In genomic region chr4:79682801-79683217, GRCh38 we compare ENCODE assay signal across 16 cellular contexts.
DNase-seq lines count a peak whose midpoint lies in the region; ATAC-seq and TF ChIP-seq lines count a peak whose summit lies in the region.
"Had no signal": no experiment of that assay in that cellular context is flagged by ENCODE, and none has a peak within 500 bp of the region (broad histone marks: within the 10 kb centered on the region; RNA-seq: fewer than 3 reads in every experiment).

No MANE protein-coding gene starts in this region.

- no peak for ATAC-seq in GM19452 (IDR thresholded peaks at IDR 0.05; ENCODE audit: unreplicated experiment)
- ATAC-seq: natural killer cell, PC-3 had no signal

- H3K4me1 ChIP-seq in fibroblast of lung (ENCODE audit: control insufficient read depth, extremely low read depth, insufficient read depth, low read length) = no peaks in the 10 kb centered on the region
- H3K4me1 ChIP-seq in esophagus squamous epithelium = peaks cover 0 to 3% (median 0%) of the 10 kb centered on the region in 3 donors

- H3K36me3 ChIP-seq in fibroblast of lung (ENCODE audit: control insufficient read depth, insufficient read depth, low read length) (no peaks in the 10 kb centered on the region), esophagus squamous epithelium (no peaks in the 10 kb centered on the region), brain microvascular endothelial cell (replicated peaks) (no peaks in the 10 kb centered on the region)

- no peak overlapping the region for H3K4me3 ChIP-seq in fibroblast of lung (replicated peaks in 1 of 4; ENCODE audit: control extremely low read depth in 1 of 4, insufficient read depth in 1 of 4, low read depth in 3 of 4, low read length in 4 of 4)
- H3K4me3 ChIP-seq in esophagus squamous epithelium = no peak overlapping the region
- H3K4me3 ChIP-seq in brain microvascular endothelial cell (ENCODE audit: low read depth, low read length) = no peak overlapping the region
- H3K4me3 ChIP-seq: coronary artery had no signal

- H3K79me2 ChIP-seq in fibroblast of lung (ENCODE audit: control insufficient read depth, insufficient read depth, low read length) = no peaks in the 10 kb centered on the region

- in situ Hi-C loops in brain microvascular endothelial cell (cut with HindIII; ENCODE audit: low pct_ligation_motif_present, low sequenced_read_pairs) = no loop called here

- H3K4me2 ChIP-seq in fibroblast of lung (ENCODE audit: extremely low read depth, insufficient read depth, low read length) = peak overlapping the region; percentile 8
- H3K4me2 ChIP-seq: SK-N-SH had no signal

- DNase-seq in DMS 273 (lab: John Stamatoyannopoulos, UW; ENCODE audit: unreplicated experiment) (peak; percentile 60), NCI-H146 treated with DMSO at 0.1 percent for 48 hours (lab: John Stamatoyannopoulos, UW; ENCODE audit: unreplicated experiment) (peak; percentile 10), fibroblast of lung (ENCODE audit: low read depth in 2 of 2) (peak; percentile 41 to 43), occipital lobe (lab: John Stamatoyannopoulos, UW) (peak; percentile 9), esophagus squamous epithelium (lab: John Stamatoyannopoulos, UW) (no peak), epidermal melanocyte (ENCODE audit: insufficient read length, low spot score) (no peak), brain microvascular endothelial cell (no peak)
- DNase-seq: activated CD4-positive, alpha-beta memory T cell treated with anti-CD3 and anti-CD28 coated beads for 36 hours; erythroblast; H7; natural killer cell; PC-3; SK-N-SH; stimulated activated CD4-positive, alpha-beta T cell treated with anti-CD3 and anti-CD28 coated beads, Interleukin-4, amount 100 ng/mL, for 24 hours had no signal

- H3K27me3 ChIP-seq in fibroblast of lung (ENCODE audit: control insufficient read depth, insufficient read depth, low read length) (no peaks in the 10 kb centered on the region), esophagus squamous epithelium (no peaks in the 10 kb centered on the region), brain microvascular endothelial cell (replicated peaks) (no peaks in the 10 kb centered on the region)

- 25 to 31% methylated on average over 5 of the region's 5 CpGs for WGBS in esophagus squamous epithelium, 2 donors

- no peak for TF ChIP-seq CTCF in fibroblast of lung (conservative IDR thresholded peaks at IDR 0.05 in 1 of 2, IDR thresholded peaks at IDR 0.05 in 1 of 2; ENCODE audit: low read depth in 1 of 2, low read length in 2 of 2)
- no peak for TF ChIP-seq CTCF in esophagus squamous epithelium (IDR thresholded peaks at IDR 0.05)
- TF ChIP-seq CTCF in brain microvascular endothelial cell (IDR thresholded peaks at IDR 0.05; ENCODE audit: low read depth, low read length, missing control alignments) = no peak

- H4K20me1 ChIP-seq in fibroblast of lung (ENCODE audit: control insufficient read depth, extremely low read depth, insufficient read depth, low read length) = no peaks in the 10 kb centered on the region

- no peaks in the 10 kb centered on the region for H3K9me3 ChIP-seq in fibroblast of lung (ENCODE audit: control insufficient read depth, insufficient read depth, low read depth, low read length)
- H3K9me3 ChIP-seq in esophagus squamous epithelium = no peaks in the 10 kb centered on the region
- H3K9me3 ChIP-seq: SK-N-SH had no signal

- H2AFZ ChIP-seq in fibroblast of lung (ENCODE audit: low read length) = no peak overlapping the region

- TF ChIP-seq POLR2A in esophagus squamous epithelium (IDR thresholded peaks at IDR 0.05) = no peak

- no peak overlapping the region for H3K9ac ChIP-seq in fibroblast of lung (ENCODE audit: insufficient read depth, low read length)
- H3K9ac ChIP-seq: SK-N-SH had no signal

- H3K27ac ChIP-seq in fibroblast of lung (ENCODE audit: insufficient read depth, low read length) = no peak overlapping the region
- peak overlapping the region in 1 of 4 donors; percentile 4 for H3K27ac ChIP-seq in esophagus squamous epithelium
- H3K27ac ChIP-seq in brain microvascular endothelial cell = no peak overlapping the region
- H3K27ac ChIP-seq: coronary artery had no signal

- intact Hi-C loops in esophagus squamous epithelium (cut with DNase I) = no loop called here

Comparison
In these comparisons a context has a peak if more than half of its experiments do, and no peak if none do; other contexts are left out.
1. DNase-seq: peak in DMS 273 (single experiment), NCI-H146 treated with DMSO at 0.1 percent for 48 hours (single experiment), fibroblast of lung (2 of 2) and occipital lobe (single experiment); none in esophagus squamous epithelium (single experiment), epidermal melanocyte (single experiment) and brain microvascular endothelial cell (single experiment).